9 cellular contexts compared by ENCODE assay signal in the genomic region with DNA sequence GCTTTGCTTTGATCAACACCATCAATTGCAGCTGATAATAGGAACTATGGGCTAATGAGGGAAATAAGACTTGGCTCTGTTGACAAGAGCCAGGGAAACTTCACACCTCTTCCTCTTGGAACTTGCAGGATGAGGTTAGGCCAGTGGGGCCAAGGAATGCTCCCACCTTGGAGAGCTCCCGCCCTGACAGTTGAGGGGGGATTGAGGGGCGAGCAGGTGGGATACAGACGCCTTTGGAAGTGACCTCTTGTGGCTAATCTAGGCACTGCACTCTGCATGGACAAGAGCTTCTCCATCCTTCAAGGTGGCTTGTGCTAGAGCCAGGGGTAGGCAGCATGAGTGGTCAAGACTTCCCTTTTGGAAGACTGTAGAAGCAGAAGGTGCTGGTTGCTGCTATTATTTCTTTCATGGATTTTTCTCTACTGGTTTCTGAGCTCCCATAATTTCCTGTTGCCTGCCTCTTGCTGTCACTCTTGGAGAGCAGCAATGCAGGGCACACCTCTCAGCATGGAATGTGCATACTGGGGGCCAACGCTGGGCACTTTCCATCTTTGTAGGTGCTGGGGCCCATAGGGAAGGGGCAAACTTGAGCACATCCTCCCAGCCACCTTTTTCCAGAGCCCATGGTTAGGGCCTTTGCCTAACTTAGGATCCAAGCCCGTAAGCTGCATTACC. TPM values are rescaled to one million over a fixed set of nuclear protein-coding genes. Genes with fewer than 3 reads are reported as not detected.
DNase-seq lines count a peak whose midpoint lies in the region; ATAC-seq and TF ChIP-seq lines count a peak whose summit lies in the region.
"Had no signal": no experiment of that assay in that cellular context is flagged by ENCODE, and none has a peak within 500 bp of the region (broad histone marks: within the 10 kb centered on the region; RNA-seq: fewer than 3 reads in every experiment).

No MANE protein-coding gene starts in this region.

- H3K9me2 ChIP-seq in OCI-LY7 (ENCODE audit: insufficient read depth, low read length): no peaks in the 10 kb centered on the region

- no TSS peak for BruUV-seq in OCI-LY7 (replicated peaks; lab: Mats Ljungman, UMichigan)

- peak overlapping the region; percentile 68; the same call in 1 of the 2 replicates for H2AFZ ChIP-seq in OCI-LY7 (ENCODE audit: low read length)

- no peaks in the 10 kb centered on the region for H4K20me1 ChIP-seq in OCI-LY7 (ENCODE audit: insufficient read depth, low read length)

- no peaks in the 10 kb centered on the region for H3K4me1 Mint-ChIP-seq in activated T-helper 17 cell treated with anti-CD3 and anti-CD28 coated beads, Interleukin-2, amount 50 U/mL, for 72 hours

- no peaks in the 10 kb centered on the region for H3K9me3 ChIP-seq in OCI-LY7 (ENCODE audit: low read length)

- no peak overlapping the region for H3K4me3 ChIP-seq in AG09309 (ENCODE audit: control insufficient read depth, low read depth, low read length)
- H3K4me3 ChIP-seq in OCI-LY7 (ENCODE audit: low read depth, low read length, poor library complexity, severe bottlenecking): peak overlapping the region; percentile 80

- H3K27ac ChIP-seq in OCI-LY7 (ENCODE audit: low read depth, low read length, poor library complexity, severe bottlenecking): no peak overlapping the region

- intact Hi-C loops in OCI-LY7 (cut with micrococcal nuclease; ENCODE audit: unreplicated experiment): loop anchor here (1.0 kb wide), 1 partner anchor 227 kb away; a partner anchor contains a TSS

- TF ChIP-seq CTCF in AG09309 (IDR thresholded peaks at IDR 0.05; ENCODE audit: control insufficient read depth, insufficient read depth, low read depth, low read length, missing control alignments): peak; percentile 84
- TF ChIP-seq CTCF in GM10248 (IDR thresholded peaks at IDR 0.05; ENCODE audit: control extremely low read depth, extremely low read depth, low read depth, missing control alignments): peak; percentile 66
- TF ChIP-seq CTCF in OCI-LY7 (conservative IDR thresholded peaks at IDR 0.05; ENCODE audit: low read length): peak; percentile 87

- peaks cover 14% of the 10 kb centered on the region; the same call in 1 of the 2 replicates for H3K36me3 ChIP-seq in OCI-LY7 (ENCODE audit: insufficient read depth, low read length)

- ATAC-seq in activated T-helper 17 cell treated with anti-CD3 and anti-CD28 coated beads, Interleukin-2, amount 50 U/mL, for 72 hours (replicated peaks): no peak
- ATAC-seq in HG02840 (IDR thresholded peaks at IDR 0.05; ENCODE audit: low FRiP score, unreplicated experiment): no peak

- no peaks in the 10 kb centered on the region for H3K27me3 Mint-ChIP-seq in activated T-helper 17 cell treated with anti-CD3 and anti-CD28 coated beads, Interleukin-2, amount 50 U/mL, for 72 hours

- H3K4me3 Mint-ChIP-seq in activated T-helper 17 cell treated with anti-CD3 and anti-CD28 coated beads, Interleukin-2, amount 50 U/mL, for 72 hours: no peak overlapping the region

- POLR2A ChIA-PET in GM10248 (lab: Yijun Ruan, JAX) (interaction anchor here (0.7 kb wide), 1 partner anchor 9 kb away, joined by 4 read pairs; no protein-coding TSS in a partner anchor), OCI-LY7 (lab: Charles Lee) (interaction anchor here (0.6 to 1.4 kb wide), 3 partner anchors 185 to 899 kb away, joined by 3 to 4 read pairs (median 3); no protein-coding TSS in a partner anchor)

- H3K36me3 Mint-ChIP-seq in activated T-helper 17 cell treated with anti-CD3 and anti-CD28 coated beads, Interleukin-2, amount 50 U/mL, for 72 hours (ENCODE audit: low read depth): peaks cover 22% of the 10 kb centered on the region

- no peak overlapping the region for H3K27ac Mint-ChIP-seq in activated T-helper 17 cell treated with anti-CD3 and anti-CD28 coated beads, Interleukin-2, amount 50 U/mL, for 72 hours

- peak overlapping the region; percentile 77 for H3K4me2 ChIP-seq in OCI-LY7 (ENCODE audit: low read length)

- peaks cover 23% of the 10 kb centered on the region for H3K79me2 ChIP-seq in OCI-LY7 (ENCODE audit: insufficient read depth, low read depth, low read length)

- H3K4me1 ChIP-seq in OCI-LY7 (ENCODE audit: insufficient read depth, low read length, poor library complexity, severe bottlenecking): peaks cover 13% of the 10 kb centered on the region

- no peaks in the 10 kb centered on the region for H3K9me3 Mint-ChIP-seq in activated T-helper 17 cell treated with anti-CD3 and anti-CD28 coated beads, Interleukin-2, amount 50 U/mL, for 72 hours

- CTCF ChIA-PET in GM10248 (lab: Yijun Ruan, JAX) (interaction anchor here (0.6 to 3.9 kb wide), 56 partner anchors 8 to 618 kb away, joined by 3 to 62 read pairs (median 4); a partner anchor contains a TSS), OCI-LY7 (lab: Charles Lee; ENCODE audit: unreplicated experiment) (interaction anchor here (0.8 to 0.9 kb wide), 2 partner anchors 12 to 227 kb away, joined by 3 to 5 read pairs; a partner anchor contains a TSS)

- DNase-seq in AG09309 (ENCODE audit: low read depth) (no peak), GM10248 (ENCODE audit: extremely low spot score) (peak; percentile 55), OCI-LY7 (ENCODE audit: low spot score) (peak; percentile 70), iPS DF 19.7 (ENCODE audit: low read depth, low spot score) (peak; percentile 82)
- DNase-seq in activated naive CD4-positive, alpha-beta T cell treated with anti-CD3 and anti-CD28 coated beads, Interleukin-2, amount 50 U/mL, for 16 hours: peak; percentile 46
- DNase-seq in stimulated activated CD4-positive, alpha-beta T cell treated with anti-CD3 and anti-CD28 coated beads, Interleukin-4, amount 100 ng/mL, for 1 hour: peak; percentile 40

RNA-seq across cellular contexts. Expression of a gene that starts 2.3 kb away (rescaled TPM):
- 40.6 and 43.2 TPM in 2 replicates for total RNA-seq in OCI-LY7 (2014; rRNA removed; shearing (Covaris generic))
- 62.5 and 66.7 TPM in 2 replicates for total RNA-seq in OCI-LY7 (2022)
- 10 to 100 TPM; 56.9 to 60.2 TPM for total RNA-seq in activated T-helper 17 cell treated with anti-CD3 and anti-CD28 coated beads, Interleukin-2, amount 50 U/mL, for 72 hours

RNA-seq across cellular contexts. Expression of a gene that starts 50.7 kb away (rescaled TPM):
- total RNA-seq in OCI-LY7 (2014; rRNA removed; shearing (Covaris generic)): 27.1 and 28.4 TPM in 2 replicates
- 27.2 and 29.2 TPM in 2 replicates for total RNA-seq in OCI-LY7 (2022)
- total RNA-seq in activated T-helper 17 cell treated with anti-CD3 and anti-CD28 coated beads, Interleukin-2, amount 50 U/mL, for 72 hours: 10 to 100 TPM; 24.9 to 82.1 TPM

RNA-seq across cellular contexts. Expression of a gene that starts 52.3 kb away (rescaled TPM):
- total RNA-seq in OCI-LY7 (2014; rRNA removed; shearing (Covaris generic)): not detected in 2 replicates
- 0.53 TPM in 1 of 2 replicates, not detected in the other for total RNA-seq in OCI-LY7 (2022)
- total RNA-seq in activated T-helper 17 cell treated with anti-CD3 and anti-CD28 coated beads, Interleukin-2, amount 50 U/mL, for 72 hours: not detected
- total RNA-seq: pulmonary artery endothelial cell had no signal

RNA-seq across cellular contexts. Expression of a gene that starts 56.0 kb away (rescaled TPM):
- 43.5 and 46.5 TPM in 2 replicates for total RNA-seq in OCI-LY7 (2014; rRNA removed; shearing (Covaris generic))
- total RNA-seq in OCI-LY7 (2022): 110 and 122 TPM in 2 replicates
- 100 to 1,000 TPM in 1 of 2 donors, 10 to 100 TPM in 1; 85.8 to 113 TPM for total RNA-seq in activated T-helper 17 cell treated with anti-CD3 and anti-CD28 coated beads, Interleukin-2, amount 50 U/mL, for 72 hours
